9 cellular contexts compared by ENCODE assay signal in genomic region chr21:34639882-34640788, GRCh38. TPM values are rescaled to one million over a fixed set of nuclear protein-coding genes. Genes with fewer than 3 reads are reported as not detected.
DNase-seq lines count a peak whose midpoint lies in the region; ATAC-seq and TF ChIP-seq lines count a peak whose summit lies in the region.
"Had no signal": no experiment of that assay in that cellular context is flagged by ENCODE, and none has a peak within 500 bp of the region (broad histone marks: within the 10 kb centered on the region; RNA-seq: fewer than 3 reads in every experiment).

No MANE protein-coding gene starts in this region.

- no peaks in the 10 kb centered on the region for H3K36me3 ChIP-seq in naive thymus-derived CD4-positive, alpha-beta T cell (ENCODE audit: control insufficient read depth in 2 of 3, insufficient read depth in 3 of 3, low read length in 3 of 3)
- no peaks in the 10 kb centered on the region for H3K36me3 ChIP-seq in transverse colon

- DNase-seq in GM13976 (ENCODE audit: low spot score) (peak; percentile 46), transverse colon (no peak), chondrocyte (ENCODE audit: low spot score) (no peak), cardiac septum (ENCODE audit: low spot score) (no peak)
- DNase-seq in activated T-cell treated with anti-CD3 and anti-CD28 coated beads, Interleukin-2, amount 50 U/mL, for 4 hours, result no peak
- DNase-seq in naive thymus-derived CD4-positive, alpha-beta T cell, result peak in 2 of 9 donors; percentile 6 to 25

- no peak overlapping the region for H3K4me3 ChIP-seq in naive thymus-derived CD4-positive, alpha-beta T cell (ENCODE audit: low read length)
- no peak overlapping the region for H3K4me3 ChIP-seq in transverse colon

- peak overlapping the region in 5 of 9 donors; percentile 6 to 90 (median 17) for H3K27ac Mint-ChIP-seq in naive thymus-derived CD4-positive, alpha-beta T cell
- no peak overlapping the region for H3K27ac Mint-ChIP-seq in chondrocyte (ENCODE audit: unreplicated experiment)

- no peak overlapping the region for H3K27ac ChIP-seq in naive thymus-derived CD4-positive, alpha-beta T cell (ENCODE audit: low read depth, low read length)
- H3K27ac ChIP-seq in transverse colon, result no peak overlapping the region

- ATAC-seq in HG02798 (IDR thresholded peaks at IDR 0.05; ENCODE audit: poor library complexity, unreplicated experiment), result peak; percentile 42
- peak; percentile 64 to 72 for ATAC-seq in activated T-cell treated with anti-CD3 and anti-CD28 coated beads, Interleukin-2, amount 50 U/mL, for 4 hours
- no peak for ATAC-seq in naive thymus-derived CD4-positive, alpha-beta T cell
- ATAC-seq in HG02840 (IDR thresholded peaks at IDR 0.05; ENCODE audit: low FRiP score, unreplicated experiment), result no peak

- H3K9me3 ChIP-seq in naive thymus-derived CD4-positive, alpha-beta T cell (ENCODE audit: control insufficient read depth in 2 of 3, low read length in 3 of 3), result no peaks in the 10 kb centered on the region
- H3K9me3 ChIP-seq in transverse colon, result no peaks in the 10 kb centered on the region

- H3K36me3 Mint-ChIP-seq in activated T-cell treated with anti-CD3 and anti-CD28 coated beads, Interleukin-2, amount 50 U/mL, for 4 hours (ENCODE audit: insufficient read depth), result no peaks in the 10 kb centered on the region
- H3K36me3 Mint-ChIP-seq in naive thymus-derived CD4-positive, alpha-beta T cell, result peaks cover 0 to 12% (median 3%) of the 10 kb centered on the region in 5 donors
- no peaks in the 10 kb centered on the region for H3K36me3 Mint-ChIP-seq in chondrocyte (ENCODE audit: low read depth)

- no peak for TF ChIP-seq POLR2A in transverse colon (IDR thresholded peaks at IDR 0.05)

- H3K4me1 ChIP-seq in naive thymus-derived CD4-positive, alpha-beta T cell (ENCODE audit: control insufficient read depth in 2 of 2, insufficient read depth in 2 of 2, low read length in 2 of 2), result peaks cover 0 to 4% of the 10 kb centered on the region in 2 donors
- H3K4me1 ChIP-seq in transverse colon, result peaks cover 0 to 3% (median 0%) of the 10 kb centered on the region in 4 donors

- H3K27me3 Mint-ChIP-seq in activated T-cell treated with anti-CD3 and anti-CD28 coated beads, Interleukin-2, amount 50 U/mL, for 4 hours (ENCODE audit: low read depth), result no peaks in the 10 kb centered on the region
- H3K27me3 Mint-ChIP-seq in naive thymus-derived CD4-positive, alpha-beta T cell, result peaks cover 0 to 4% (median 0%) of the 10 kb centered on the region in 5 donors
- peaks cover 13% of the 10 kb centered on the region for H3K27me3 Mint-ChIP-seq in chondrocyte (ENCODE audit: low read depth)

- in situ Hi-C loops in GM13976 (cut with MboI; ENCODE audit: low sequenced_read_pairs, unreplicated experiment), result no loop called here
- in situ Hi-C loops in transverse colon (cut with MboI; ENCODE audit: low pct_ligation_motif_present in 1 of 4, low pct_unique_long_range_greater_than_20kb in 1 of 4, low sequenced_read_pairs in 3 of 4), result loop anchor here in 1 of 4 donors (25.0 kb wide), 1 partner anchor 728 kb away; the partner anchor contains the start of gene ATP5PO

- intact Hi-C loops in naive thymus-derived CD4-positive, alpha-beta T cell (cut with micrococcal nuclease), result no loop called here
- intact Hi-C loops in transverse colon (cut with DNase I; ENCODE audit: low total_unique reads) (no loop called here), cardiac septum (cut with DNase I) (no loop called here)

- H3K4me3 Mint-ChIP-seq in activated T-cell treated with anti-CD3 and anti-CD28 coated beads, Interleukin-2, amount 50 U/mL, for 4 hours, result peak overlapping the region; percentile 46
- peak overlapping the region in 9 of 10 donors; percentile 28 to 79 (median 67) for H3K4me3 Mint-ChIP-seq in naive thymus-derived CD4-positive, alpha-beta T cell
- H3K4me3 Mint-ChIP-seq in chondrocyte (ENCODE audit: unreplicated experiment), result no peak overlapping the region

- CTCF ChIA-PET in naive thymus-derived CD4-positive, alpha-beta T cell (lab: Charles Lee), result interaction anchor here (1.7 kb wide), 1 partner anchor 9 kb away, joined by 8 read pairs; no protein-coding TSS in a partner anchor

- POLR2A ChIA-PET in naive thymus-derived CD4-positive, alpha-beta T cell (lab: Charles Lee), result no interaction called here

- TF ChIP-seq CTCF in GM13976 (IDR thresholded peaks at IDR 0.05; ENCODE audit: borderline replicate concordance, control extremely low read depth, extremely low read depth, insufficient read depth, missing control alignments) (no peak), transverse colon (IDR thresholded peaks at IDR 0.05) (no peak), chondrocyte (IDR thresholded peaks at IDR 0.05) (no peak)

- no peaks in the 10 kb centered on the region for H3K9me3 Mint-ChIP-seq in activated T-cell treated with anti-CD3 and anti-CD28 coated beads, Interleukin-2, amount 50 U/mL, for 4 hours
- H3K9me3 Mint-ChIP-seq in naive thymus-derived CD4-positive, alpha-beta T cell, result peaks cover 0 to 14% (median 0%) of the 10 kb centered on the region in 11 donors
- H3K9me3 Mint-ChIP-seq in chondrocyte (ENCODE audit: low read depth), result no peaks in the 10 kb centered on the region

- TF ChIP-seq EP300 in transverse colon (IDR thresholded peaks at IDR 0.05; ENCODE audit: low read depth), result no peak

- H3K4me1 Mint-ChIP-seq in activated T-cell treated with anti-CD3 and anti-CD28 coated beads, Interleukin-2, amount 50 U/mL, for 4 hours (ENCODE audit: low read depth), result peaks cover 17% of the 10 kb centered on the region
- peaks cover 11 to 42% (median 14%) of the 10 kb centered on the region in 7 donors for H3K4me1 Mint-ChIP-seq in naive thymus-derived CD4-positive, alpha-beta T cell
- peaks cover 5% of the 10 kb centered on the region for H3K4me1 Mint-ChIP-seq in chondrocyte (ENCODE audit: low read depth)

- H3K27me3 ChIP-seq in naive thymus-derived CD4-positive, alpha-beta T cell (ENCODE audit: control insufficient read depth in 2 of 2, insufficient read depth in 2 of 2, low read length in 2 of 2), result no peaks in the 10 kb centered on the region
- H3K27me3 ChIP-seq in transverse colon, result no peaks in the 10 kb centered on the region

- 48 to 58% methylated on average over 9 of the region's 9 CpGs for WGBS in transverse colon (ENCODE audit: low coverage in 1 of 2), 2 donors

RNA-seq across cellular contexts. Expression of gene RCAN1, which starts 25.2 kb away (rescaled TPM):
- total RNA-seq in activated T-cell treated with anti-CD3 and anti-CD28 coated beads, Interleukin-2, amount 50 U/mL, for 4 hours, result 10 to 100 TPM; 13.2 to 17.3 (median 17.3) TPM
- total RNA-seq in naive thymus-derived CD4-positive, alpha-beta T cell, result 1 to 10 TPM; 3.0 to 8.1 (median 4.9) TPM
- polyA plus RNA-seq in naive thymus-derived CD4-positive, alpha-beta T cell, result 10 to 100 TPM; 12.6 to 15.3 TPM
- 10 to 100 TPM; 39.5 to 68.8 (median 57.8) TPM for total RNA-seq in transverse colon
- total RNA-seq in chondrocyte, result 41.4 to 84.5 TPM (median 80.9 TPM) in 3 replicates
- 158 TPM for total RNA-seq in cardiac septum

RNA-seq across cellular contexts. Expression of gene CLIC6, which starts 28.7 kb away (rescaled TPM):
- under 1 TPM; 0.11 to 0.38 (median 0.13) TPM for total RNA-seq in activated T-cell treated with anti-CD3 and anti-CD28 coated beads, Interleukin-2, amount 50 U/mL, for 4 hours
- total RNA-seq in naive thymus-derived CD4-positive, alpha-beta T cell, result under 1 TPM in 4 of 5 experiments, not detected in 1; 0.19 to 0.56 (median 0.28) TPM
- under 1 TPM in 1 of 2 donors, not detected in 1; 0.12 TPM for polyA plus RNA-seq in naive thymus-derived CD4-positive, alpha-beta T cell
- total RNA-seq in transverse colon (1 to 10 TPM in 2 of 4 donors, under 1 TPM in 1, not detected in 1; 0.37 to 4.9 (median 3.7) TPM), chondrocyte (0.08 to 0.24 TPM (median 0.17 TPM) in 3 replicates), cardiac septum (8.9 TPM)
- total RNA-seq: endothelial cell of umbilical vein had no signal
- polyA plus RNA-seq: endothelial cell of umbilical vein had no signal

Comparison
In these comparisons a context has a peak if more than half of its experiments do, and no peak if none do; other contexts are left out.
1. ATAC-seq: peak in HG02798 (single experiment) and activated T-cell treated with anti-CD3 and anti-CD28 coated beads, Interleukin-2, amount 50 U/mL, for 4 hours (2 of 2); none in naive thymus-derived CD4-positive, alpha-beta T cell (single experiment) and HG02840 (single experiment).